ENCODE assay signal across 3 cellular contexts in the genomic region with DNA sequence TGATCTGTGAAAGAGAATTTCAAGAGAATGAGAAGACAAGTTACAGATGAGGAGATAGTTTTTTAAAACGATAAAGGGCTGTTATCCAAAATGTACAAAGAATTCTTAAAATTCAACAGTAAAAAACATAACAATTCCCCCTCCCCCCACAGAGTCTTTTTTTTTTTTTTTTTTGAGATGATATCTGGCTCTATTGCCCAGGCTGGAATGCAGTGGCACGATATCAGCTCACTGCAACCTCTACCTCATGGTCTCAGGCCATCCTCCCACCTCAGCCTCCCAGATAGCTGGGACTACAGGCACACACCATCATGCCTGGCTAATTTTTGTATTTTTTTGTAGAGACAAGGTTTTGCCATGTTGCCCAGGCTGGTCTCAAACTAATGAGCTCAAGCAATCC. TPM values are rescaled to one million over a fixed set of nuclear protein-coding genes. Genes with fewer than 3 reads are reported as not detected.
"Had no signal": no experiment of that assay in that cellular context is flagged by ENCODE, and none has a peak within 500 bp of the region (broad histone marks: within the 10 kb centered on the region; RNA-seq: fewer than 3 reads in every experiment).

No MANE protein-coding gene starts in this region.

RNA-seq across cellular contexts. Expression of a gene that starts 21.7 kb away (rescaled TPM):
- total RNA-seq: LHCN-M2, M059J, MCF 10A had no signal
